In genomic region chr15:70974004-70974832, GRCh38 we compare ENCODE assay signal across 9 cellular contexts.
DNase-seq lines count a peak whose midpoint lies in the region; ATAC-seq, FAIRE-seq and TF ChIP-seq lines count a peak whose summit lies in the region.
"Had no signal": no experiment of that assay in that cellular context is flagged by ENCODE, and none has a peak within 500 bp of the region (broad histone marks: within the 10 kb centered on the region; RNA-seq: fewer than 3 reads in every experiment).

No MANE protein-coding gene starts in this region.

- H3K9me3 Mint-ChIP-seq in CD4-positive, alpha-beta T cell: no peaks in the 10 kb centered on the region

- no peak overlapping the region for H3K9ac ChIP-seq in keratinocyte (ENCODE audit: control insufficient read depth, extremely low read depth, insufficient read depth, low read length)

- H3K9me1 ChIP-seq in keratinocyte (ENCODE audit: control insufficient read depth, extremely low read depth, insufficient read depth, low read length): no peaks in the 10 kb centered on the region

- no peaks in the 10 kb centered on the region for H3K36me3 Mint-ChIP-seq in CD4-positive, alpha-beta T cell (ENCODE audit: low read depth)

- dilution Hi-C loops in keratinocyte (cut with MboI; ENCODE audit: extremely low pct_ligation_motif_present, low sequenced_read_pairs): no loop called here

- H3K27me3 ChIP-seq in keratinocyte (ENCODE audit: control insufficient read depth, extremely low read depth, insufficient read depth, low read length) (no peaks in the 10 kb centered on the region), MG63 (no peaks in the 10 kb centered on the region)
- no peaks in the 10 kb centered on the region for H3K27me3 ChIP-seq in CD4-positive, alpha-beta T cell (ENCODE audit: control insufficient read depth, insufficient read depth, low read length)
- H3K27me3 ChIP-seq: stomach had no signal

- ATAC-seq in CD4-positive, alpha-beta T cell (ENCODE audit: poor library complexity): no peak

- H3K4me3 ChIP-seq in keratinocyte (ENCODE audit: control insufficient read depth in 2 of 3, extremely low read depth in 1 of 3, insufficient read depth in 2 of 3, low read depth in 1 of 3, low read length in 3 of 3): no peak overlapping the region
- H3K4me3 ChIP-seq in MG63: no peak overlapping the region
- H3K4me3 ChIP-seq: stomach had no signal

- H3K27me3 Mint-ChIP-seq in CD4-positive, alpha-beta T cell: peaks cover 16% of the 10 kb centered on the region

- H3K79me2 ChIP-seq in keratinocyte (ENCODE audit: control insufficient read depth, insufficient read depth, low read length): no peaks in the 10 kb centered on the region

- DNase-seq in AG20443 (ENCODE audit: low spot score) (peak; percentile 50), HT-29 (ENCODE audit: low spot score) (peak; percentile 70), amniotic epithelial cell (ENCODE audit: low read depth) (peak; percentile 65), keratinocyte (ENCODE audit: low read depth, low spot score) (no peak), NCI-H1092 treated with DMSO at 0.1 percent for 48 hours (lab: John Stamatoyannopoulos, UW) (no peak), MG63 (no peak), middle frontal gyrus (ENCODE audit: extremely low spot score, low spot score) (no peak)
- no peak for DNase-seq in CD4-positive, alpha-beta T cell
- DNase-seq: stomach had no signal

- POLR2A ChIA-PET in CD4-positive, alpha-beta T cell (lab: Charles Lee): interaction anchor here (0.6 kb wide), 1 partner anchor 379 kb away, joined by 3 read pairs; no protein-coding TSS in a partner anchor

- intact Hi-C loops in CD4-positive, alpha-beta T cell (cut with DNase I, micrococcal nuclease): loop anchor here (10.0 kb wide), 1 partner anchor 471 kb away; no protein-coding TSS in a partner anchor

- H3K27ac Mint-ChIP-seq in CD4-positive, alpha-beta T cell: no peak overlapping the region

- peaks cover 8% of the 10 kb centered on the region for H3K4me1 ChIP-seq in keratinocyte (ENCODE audit: control insufficient read depth, extremely low read depth, insufficient read depth, low read length)
- H3K4me1 ChIP-seq: stomach had no signal

- peak in 2 of 3 experiments; percentile 31 to 37 for TF ChIP-seq CTCF in keratinocyte (optimal IDR thresholded peaks at IDR 0.05 in 1 of 3, IDR thresholded peaks at IDR 0.05 in 1 of 3, conservative IDR thresholded peaks at IDR 0.05 in 1 of 3; ENCODE audit: extremely low read depth in 1 of 3, insufficient read depth in 2 of 3, low read length in 3 of 3)
- no peak for TF ChIP-seq CTCF in CD4-positive, alpha-beta T cell (IDR thresholded peaks at IDR 0.05)

- peak; percentile 9 for FAIRE-seq in keratinocyte (lab: Jason Lieb, UNC)

- H3K36me3 ChIP-seq in keratinocyte (ENCODE audit: control insufficient read depth in 2 of 2, extremely low read depth in 1 of 2, insufficient read depth in 2 of 2, low read length in 2 of 2) (no peaks in the 10 kb centered on the region), MG63 (peaks cover 8% of the 10 kb centered on the region)

- no peaks in the 10 kb centered on the region for H3K9me3 ChIP-seq in keratinocyte (ENCODE audit: control insufficient read depth, low read depth, low read length)
- H3K9me3 ChIP-seq in MG63: no peaks in the 10 kb centered on the region; the same call in 1 of the 2 replicates
- H3K9me3 ChIP-seq in CD4-positive, alpha-beta T cell (ENCODE audit: control insufficient read depth, low read length): no peaks in the 10 kb centered on the region
- H3K9me3 ChIP-seq: stomach had no signal

- H3K27ac ChIP-seq in keratinocyte (ENCODE audit: control insufficient read depth, insufficient read depth, low read length): no peak overlapping the region
- no peak overlapping the region for H3K27ac ChIP-seq in CD4-positive, alpha-beta T cell (ENCODE audit: low read depth, low read length)
- H3K27ac ChIP-seq: stomach had no signal

- H4K20me1 ChIP-seq in keratinocyte (ENCODE audit: control insufficient read depth, extremely low read depth, insufficient read depth, low read length): no peaks in the 10 kb centered on the region

- no peak overlapping the region for H3K4me3 Mint-ChIP-seq in CD4-positive, alpha-beta T cell

- no peak overlapping the region for H3K4me2 ChIP-seq in keratinocyte (ENCODE audit: control insufficient read depth, extremely low read depth, insufficient read depth, low read depth, low read length)

- H2AFZ ChIP-seq in keratinocyte (ENCODE audit: control insufficient read depth, low read length): no peak overlapping the region

- H3K4me1 Mint-ChIP-seq in CD4-positive, alpha-beta T cell (ENCODE audit: low read depth): no peaks in the 10 kb centered on the region

- CTCF ChIA-PET in CD4-positive, alpha-beta T cell (lab: Charles Lee): no interaction called here

Comparison
In these comparisons a context has a peak if more than half of its experiments do, and no peak if none do; other contexts are left out.
1. DNase-seq: peak in AG20443 (single experiment), HT-29 (single experiment) and amniotic epithelial cell (single experiment); none in keratinocyte (single experiment), NCI-H1092 treated with DMSO at 0.1 percent for 48 hours (single experiment), MG63 (single experiment), CD4-positive, alpha-beta T cell (0 of 10) and middle frontal gyrus (single experiment).